Comparison of ENCODE assay signal across 2 cellular contexts in genomic region chr19:48696353-48697010, GRCh38.
TF ChIP-seq lines count a peak whose summit lies in the region.

No MANE protein-coding gene starts in this region.

TF ChIP-seq in HCT116, 20 proteins besides CTCF, POLR2A, EP300 and RAD21 (continued from another document):
- TF ChIP-seq ATF3 (IDR thresholded peaks at IDR 0.05) (no peak), POLR2AphosphoS5 (IDR thresholded peaks at IDR 0.05; ENCODE audit: low read depth, low read length) (no peak), ZBTB33 (IDR thresholded peaks at IDR 0.05; ENCODE audit: extremely low read depth, insufficient replicate concordance, low read length) (no peak), CBX3 (IDR thresholded peaks at IDR 0.05; ENCODE audit: low read depth) (no peak), FOSL1 (IDR thresholded peaks at IDR 0.05; ENCODE audit: low read depth) (no peak)
TF ChIP-seq in HCT116: peak in this region for 0.

TF ChIP-seq in WTC11, 78 proteins besides CTCF, POLR2A, EP300 and RAD21 (continued from another document and continues in another):
- TF ChIP-seq KAT7 (CRISPR knock-in tag; IDR thresholded peaks at IDR 0.05; ENCODE audit: borderline replicate concordance) (no peak), ZBTB21 (CRISPR knock-in tag; IDR thresholded peaks at IDR 0.05; ENCODE audit: borderline replicate concordance) (0 out of 2 replicates have a peak, but pooled peaks have one; percentile 26), ZNF121 (CRISPR knock-in tag; IDR thresholded peaks at IDR 0.05) (no peak; the same call in 1 of the 2 replicates), GRHL2 (CRISPR knock-in tag; IDR thresholded peaks at IDR 0.05; ENCODE audit: insufficient replicate concordance, severe bottlenecking) (no peak), TP53 (CRISPR knock-in tag; IDR thresholded peaks at IDR 0.05) (no peak), USF1 (CRISPR knock-in tag; IDR thresholded peaks at IDR 0.05) (no peak), MYBL2 (CRISPR knock-in tag; IDR thresholded peaks at IDR 0.05) (no peak), ATF6 (CRISPR knock-in tag; IDR thresholded peaks at IDR 0.05) (no peak), GABPB1 (CRISPR knock-in tag; IDR thresholded peaks at IDR 0.05) (no peak), ELF4 (CRISPR knock-in tag; IDR thresholded peaks at IDR 0.05; ENCODE audit: low read depth) (no peak), EMX1 (CRISPR knock-in tag; IDR thresholded peaks at IDR 0.05) (no peak), ZBTB43 (CRISPR knock-in tag; IDR thresholded peaks at IDR 0.05) (no peak), HMGA2 (CRISPR knock-in tag; IDR thresholded peaks at IDR 0.05) (no peak), ERG (CRISPR knock-in tag; IDR thresholded peaks at IDR 0.05) (no peak), PRDM15 (CRISPR knock-in tag; IDR thresholded peaks at IDR 0.05) (no peak), RORB (CRISPR knock-in tag; IDR thresholded peaks at IDR 0.05) (no peak), RELA (CRISPR knock-in tag; IDR thresholded peaks at IDR 0.05; ENCODE audit: borderline replicate concordance) (no peak), MLX (CRISPR knock-in tag; IDR thresholded peaks at IDR 0.05) (no peak), ZMAT4 (CRISPR knock-in tag; IDR thresholded peaks at IDR 0.05) (no peak), MAX (CRISPR knock-in tag; IDR thresholded peaks at IDR 0.05) (0 out of 2 replicates have a peak, but pooled peaks have one; percentile 7), E2F4 (CRISPR knock-in tag; IDR thresholded peaks at IDR 0.05; ENCODE audit: borderline replicate concordance, low read depth) (no peak), CREB1 (CRISPR knock-in tag; IDR thresholded peaks at IDR 0.05) (no peak), ZNF263 (CRISPR knock-in tag; IDR thresholded peaks at IDR 0.05; ENCODE audit: low read depth) (no peak), IRF1 (CRISPR knock-in tag; IDR thresholded peaks at IDR 0.05) (no peak), IRF2 (CRISPR knock-in tag; IDR thresholded peaks at IDR 0.05; ENCODE audit: borderline replicate concordance, low read depth) (no peak), AR (CRISPR knock-in tag; IDR thresholded peaks at IDR 0.05) (no peak), PREB (CRISPR knock-in tag; IDR thresholded peaks at IDR 0.05; ENCODE audit: borderline replicate concordance) (no peak), ATF1 (CRISPR knock-in tag; IDR thresholded peaks at IDR 0.05) (no peak), JAZF1 (CRISPR knock-in tag; IDR thresholded peaks at IDR 0.05) (no peak), JUN (CRISPR knock-in tag; IDR thresholded peaks at IDR 0.05) (0 out of 2 replicates have a peak, but pooled peaks have one; percentile 36), PRRX2 (CRISPR knock-in tag; IDR thresholded peaks at IDR 0.05) (no peak)
- TF ChIP-seq, protein P1, sequence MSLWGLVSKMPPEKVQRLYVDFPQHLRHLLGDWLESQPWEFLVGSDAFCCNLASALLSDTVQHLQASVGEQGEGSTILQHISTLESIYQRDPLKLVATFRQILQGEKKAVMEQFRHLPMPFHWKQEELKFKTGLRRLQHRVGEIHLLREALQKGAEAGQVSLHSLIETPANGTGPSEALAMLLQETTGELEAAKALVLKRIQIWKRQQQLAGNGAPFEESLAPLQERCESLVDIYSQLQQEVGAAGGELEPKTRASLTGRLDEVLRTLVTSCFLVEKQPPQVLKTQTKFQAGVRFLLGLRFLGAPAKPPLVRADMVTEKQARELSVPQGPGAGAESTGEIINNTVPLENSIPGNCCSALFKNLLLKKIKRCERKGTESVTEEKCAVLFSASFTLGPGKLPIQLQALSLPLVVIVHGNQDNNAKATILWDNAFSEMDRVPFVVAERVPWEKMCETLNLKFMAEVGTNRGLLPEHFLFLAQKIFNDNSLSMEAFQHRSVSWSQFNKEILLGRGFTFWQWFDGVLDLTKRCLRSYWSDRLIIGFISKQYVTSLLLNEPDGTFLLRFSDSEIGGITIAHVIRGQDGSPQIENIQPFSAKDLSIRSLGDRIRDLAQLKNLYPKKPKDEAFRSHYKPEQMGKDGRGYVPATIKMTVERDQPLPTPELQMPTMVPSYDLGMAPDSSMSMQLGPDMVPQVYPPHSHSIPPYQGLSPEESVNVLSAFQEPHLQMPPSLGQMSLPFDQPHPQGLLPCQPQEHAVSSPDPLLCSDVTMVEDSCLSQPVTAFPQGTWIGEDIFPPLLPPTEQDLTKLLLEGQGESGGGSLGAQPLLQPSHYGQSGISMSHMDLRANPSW (CRISPR knock-in tag; conservative IDR thresholded peaks at IDR 0.05; ENCODE audit: low read depth), result 0 out of 2 replicates have a peak, but pooled peaks have one; percentile 19
- TF ChIP-seq, protein P2, sequence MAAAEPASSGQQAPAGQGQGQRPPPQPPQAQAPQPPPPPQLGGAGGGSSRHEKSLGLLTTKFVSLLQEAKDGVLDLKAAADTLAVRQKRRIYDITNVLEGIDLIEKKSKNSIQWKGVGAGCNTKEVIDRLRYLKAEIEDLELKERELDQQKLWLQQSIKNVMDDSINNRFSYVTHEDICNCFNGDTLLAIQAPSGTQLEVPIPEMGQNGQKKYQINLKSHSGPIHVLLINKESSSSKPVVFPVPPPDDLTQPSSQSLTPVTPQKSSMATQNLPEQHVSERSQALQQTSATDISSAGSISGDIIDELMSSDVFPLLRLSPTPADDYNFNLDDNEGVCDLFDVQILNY (CRISPR knock-in tag; IDR thresholded peaks at IDR 0.05), result 0 out of 2 replicates have a peak, but pooled peaks have one; percentile 9
